In genomic region chr2:166372046-166372445, GRCh38 we compare ENCODE assay signal across 1 cellular context.
TF ChIP-seq lines count a peak whose summit lies in the region.

No MANE protein-coding gene starts in this region.

TF ChIP-seq in H1, 55 proteins besides CTCF, POLR2A, EP300 and RAD21 (continued from another document):
- TF ChIP-seq USF2 (IDR thresholded peaks at IDR 0.05; ENCODE audit: low read length): no peak
